ENCODE assay signal across 36 cellular contexts in genomic region chr11:27481992-27482391, GRCh38.
"Had no signal": no experiment of that assay in that cellular context is flagged by ENCODE, and none has a peak within 500 bp of the region (broad histone marks: within the 10 kb centered on the region; RNA-seq: fewer than 3 reads in every experiment).

No MANE protein-coding gene starts in this region.

- DNase-seq: activated CD4-positive, alpha-beta memory T cell treated with anti-CD3 and anti-CD28 coated beads, Interleukin-2, amount 10 ng/mL, durations not matched to agents 7 days and 5 days; activated CD4-positive, alpha-beta T cell treated with anti-CD3 and anti-CD28 coated beads for 1 hour; activated CD4-positive, alpha-beta T cell treated with anti-CD3 and anti-CD28 coated beads for 36 hours; activated CD4-positive, alpha-beta T cell treated with anti-CD3 and anti-CD28 coated beads for 48 hours; activated CD4-positive, alpha-beta T cell treated with anti-CD3 and anti-CD28 coated beads, Interleukin-2, amount 10 ng/mL, durations not matched to agents 7 days and 5 days; activated CD4-positive, alpha-beta T cell treated with anti-CD3 and anti-CD28 coated beads, Interleukin-2, amount 50 U/mL, for 48 hours; activated CD4-positive, CD25-positive, alpha-beta regulatory T cell; activated CD8-positive, alpha-beta memory T cell treated with anti-CD3 and anti-CD28 coated beads for 24 hours; activated CD8-positive, alpha-beta memory T cell treated with anti-CD3 and anti-CD28 coated beads, Interleukin-2, amount 10 ng/mL, durations not matched to agents 7 days and 5 days; activated CD8-positive, alpha-beta memory T cell treated with anti-CD3 and anti-CD28 coated beads, Interleukin-2, amount 50 U/mL, for 48 hours; activated CD8-positive, alpha-beta T cell treated with anti-CD3 and anti-CD28 coated beads, Interleukin-2, amount 10 ng/mL, durations not matched to agents 7 days and 5 days; activated effector memory CD4-positive, alpha-beta T cell treated with Interleukin-2 at 50 U/mL for 16 hours; activated gamma-delta T cell; activated naive CD4-positive, alpha-beta T cell treated with anti-CD3 and anti-CD28 coated beads, Interleukin-2, amount 10 ng/mL, durations not matched to agents 7 days and 5 days; activated naive CD4-positive, alpha-beta T cell treated with Interleukin-2 at 50 U/mL for 16 hours; activated naive CD8-positive, alpha-beta T cell treated with anti-CD3 and anti-CD28 coated beads, Interleukin-2, amount 10 ng/mL, durations not matched to agents 7 days and 5 days; activated naive CD8-positive, alpha-beta T cell treated with anti-CD3 and anti-CD28 coated beads, Interleukin-2, amount 50 U/mL, for 24 hours; activated T-cell treated with anti-CD3 and anti-CD28 coated beads, Interleukin-2, amount 50 U/mL, for 24 hours; activated T-cell treated with anti-CD3 and anti-CD28 coated beads, Interleukin-2, amount 50 U/mL, for 48 hours; amygdala; anterior cingulate cortex; caudate nucleus; cerebellar nuclear complex; T-helper 2 cell; T-helper 9 cell had no signal

- H3K36me3 Mint-ChIP-seq: activated CD8-positive, alpha-beta memory T cell treated with anti-CD3 and anti-CD28 coated beads, Interleukin-2, amount 10 ng/mL, durations not matched to agents 7 days and 5 days; activated naive CD4-positive, alpha-beta T cell treated with anti-CD3 and anti-CD28 coated beads, Interleukin-2, amount 10 ng/mL, durations not matched to agents 7 days and 5 days; activated naive CD4-positive, alpha-beta T cell treated with anti-CD3 and anti-CD28 coated beads, Interleukin-2, amount 50 U/mL, for 24 hours; activated naive CD8-positive, alpha-beta T cell; activated naive CD8-positive, alpha-beta T cell treated with anti-CD3 and anti-CD28 coated beads, Interleukin-2, amount 10 ng/mL, durations not matched to agents 7 days and 5 days; brain had no signal

- H3K36me3 ChIP-seq: ascending aorta, cardiac muscle cell had no signal

- H3K9me3 ChIP-seq: ascending aorta had no signal

- H3K27me3 Mint-ChIP-seq: activated CD4-positive, alpha-beta memory T cell treated with anti-CD3 and anti-CD28 coated beads, Interleukin-2, amount 10 ng/mL, durations not matched to agents 7 days and 5 days; activated CD4-positive, alpha-beta T cell treated with anti-CD3 and anti-CD28 coated beads for 36 hours; activated CD4-positive, alpha-beta T cell treated with anti-CD3 and anti-CD28 coated beads, Interleukin-2, amount 10 ng/mL, durations not matched to agents 7 days and 5 days; activated CD8-positive, alpha-beta memory T cell treated with anti-CD3 and anti-CD28 coated beads, Interleukin-2, amount 10 ng/mL, durations not matched to agents 7 days and 5 days; activated naive CD4-positive, alpha-beta T cell treated with anti-CD3 and anti-CD28 coated beads, Interleukin-2, amount 10 ng/mL, durations not matched to agents 7 days and 5 days; activated naive CD4-positive, alpha-beta T cell treated with anti-CD3 and anti-CD28 coated beads, Interleukin-2, amount 50 U/mL, for 24 hours; activated naive CD8-positive, alpha-beta T cell; activated naive CD8-positive, alpha-beta T cell treated with anti-CD3 and anti-CD28 coated beads, Interleukin-2, amount 10 ng/mL, durations not matched to agents 7 days and 5 days; activated naive CD8-positive, alpha-beta T cell treated with anti-CD3 and anti-CD28 coated beads, Interleukin-2, amount 50 U/mL, for 24 hours; activated T-cell treated with anti-CD3 and anti-CD28 coated beads, Interleukin-2, amount 50 U/mL, for 24 hours; central memory CD8-positive, alpha-beta T cell had no signal

- H3K4me1 ChIP-seq: ascending aorta had no signal

- H3K4me3 Mint-ChIP-seq: activated CD4-positive, alpha-beta memory T cell treated with anti-CD3 and anti-CD28 coated beads, Interleukin-2, amount 10 ng/mL, durations not matched to agents 7 days and 5 days; activated CD4-positive, alpha-beta T cell treated with anti-CD3 and anti-CD28 coated beads for 36 hours; activated CD4-positive, alpha-beta T cell treated with anti-CD3 and anti-CD28 coated beads, Interleukin-2, amount 10 ng/mL, durations not matched to agents 7 days and 5 days; activated CD8-positive, alpha-beta memory T cell treated with anti-CD3 and anti-CD28 coated beads, Interleukin-2, amount 10 ng/mL, durations not matched to agents 7 days and 5 days; activated CD8-positive, alpha-beta T cell treated with anti-CD3 and anti-CD28 coated beads, Interleukin-2, amount 10 ng/mL, durations not matched to agents 7 days and 5 days; activated naive CD4-positive, alpha-beta T cell treated with anti-CD3 and anti-CD28 coated beads, Interleukin-2, amount 10 ng/mL, durations not matched to agents 7 days and 5 days; activated naive CD4-positive, alpha-beta T cell treated with anti-CD3 and anti-CD28 coated beads, Interleukin-2, amount 50 U/mL, for 24 hours; activated naive CD8-positive, alpha-beta T cell; activated naive CD8-positive, alpha-beta T cell treated with anti-CD3 and anti-CD28 coated beads, Interleukin-2, amount 10 ng/mL, durations not matched to agents 7 days and 5 days; activated naive CD8-positive, alpha-beta T cell treated with anti-CD3 and anti-CD28 coated beads, Interleukin-2, amount 50 U/mL, for 24 hours; activated T-cell treated with anti-CD3 and anti-CD28 coated beads, Interleukin-2, amount 50 U/mL, for 24 hours; brain; central memory CD8-positive, alpha-beta T cell; T-helper 1 cell treated with Interleukin-12 subunit alpha and Interleukin-12 subunit beta and Interleukin-4 antibody, amounts not matched to agents 30 μg/mL and 1 μg/mL, for 36 hours; T-helper 2 cell treated with Interferon-gamma antibody and Interleukin-4, amounts not matched to agents 5 μg/mL and 100 μg/mL, for 36 hours had no signal

- H3K4me3 ChIP-seq: ascending aorta, cardiac muscle cell had no signal

- H3K27ac Mint-ChIP-seq: activated CD4-positive, alpha-beta memory T cell treated with anti-CD3 and anti-CD28 coated beads, Interleukin-2, amount 10 ng/mL, durations not matched to agents 7 days and 5 days; activated CD4-positive, alpha-beta T cell treated with anti-CD3 and anti-CD28 coated beads for 36 hours; activated CD4-positive, alpha-beta T cell treated with anti-CD3 and anti-CD28 coated beads, Interleukin-2, amount 10 ng/mL, durations not matched to agents 7 days and 5 days; activated CD8-positive, alpha-beta memory T cell treated with anti-CD3 and anti-CD28 coated beads, Interleukin-2, amount 10 ng/mL, durations not matched to agents 7 days and 5 days; activated CD8-positive, alpha-beta T cell treated with anti-CD3 and anti-CD28 coated beads, Interleukin-2, amount 10 ng/mL, durations not matched to agents 7 days and 5 days; activated naive CD4-positive, alpha-beta T cell treated with anti-CD3 and anti-CD28 coated beads, Interleukin-2, amount 10 ng/mL, durations not matched to agents 7 days and 5 days; activated naive CD4-positive, alpha-beta T cell treated with anti-CD3 and anti-CD28 coated beads, Interleukin-2, amount 50 U/mL, for 24 hours; activated naive CD8-positive, alpha-beta T cell; activated naive CD8-positive, alpha-beta T cell treated with anti-CD3 and anti-CD28 coated beads, Interleukin-2, amount 10 ng/mL, durations not matched to agents 7 days and 5 days; activated naive CD8-positive, alpha-beta T cell treated with anti-CD3 and anti-CD28 coated beads, Interleukin-2, amount 50 U/mL, for 24 hours; activated T-cell treated with anti-CD3 and anti-CD28 coated beads, Interleukin-2, amount 50 U/mL, for 24 hours; activated T-helper 2 cell treated with anti-CD3 and anti-CD28 coated beads, Interferon-gamma antibody, Interleukin-2, Interleukin-4, amounts not matched to agents 10 μg/mL and 5 μg/mL and 100 μg/mL, durations not matched to agents 14 hours and 24 hours and 36 hours; T-helper 1 cell treated with Interleukin-12 subunit alpha and Interleukin-12 subunit beta and Interleukin-4 antibody, amounts not matched to agents 30 μg/mL and 1 μg/mL, for 36 hours; T-helper 2 cell treated with Interferon-gamma antibody and Interleukin-4, amounts not matched to agents 5 μg/mL and 100 μg/mL, for 36 hours had no signal

- H3K9me3 Mint-ChIP-seq: activated CD4-positive, alpha-beta memory T cell treated with anti-CD3 and anti-CD28 coated beads, Interleukin-2, amount 10 ng/mL, durations not matched to agents 7 days and 5 days; activated CD4-positive, alpha-beta T cell treated with anti-CD3 and anti-CD28 coated beads, Interleukin-2, amount 10 ng/mL, durations not matched to agents 7 days and 5 days; activated naive CD4-positive, alpha-beta T cell treated with anti-CD3 and anti-CD28 coated beads, Interleukin-2, amount 10 ng/mL, durations not matched to agents 7 days and 5 days; activated naive CD4-positive, alpha-beta T cell treated with anti-CD3 and anti-CD28 coated beads, Interleukin-2, amount 50 U/mL, for 24 hours; activated naive CD8-positive, alpha-beta T cell treated with anti-CD3 and anti-CD28 coated beads, Interleukin-2, amount 10 ng/mL, durations not matched to agents 7 days and 5 days; activated naive CD8-positive, alpha-beta T cell treated with anti-CD3 and anti-CD28 coated beads, Interleukin-2, amount 50 U/mL, for 24 hours; activated T-cell treated with anti-CD3 and anti-CD28 coated beads, Interleukin-2, amount 50 U/mL, for 24 hours; activated T-helper 2 cell treated with anti-CD3 and anti-CD28 coated beads, Interferon-gamma antibody, Interleukin-2, Interleukin-4, amounts not matched to agents 10 μg/mL and 5 μg/mL and 100 μg/mL, durations not matched to agents 14 hours and 24 hours and 36 hours; brain; central memory CD8-positive, alpha-beta T cell; T-helper 1 cell treated with Interleukin-12 subunit alpha and Interleukin-12 subunit beta and Interleukin-4 antibody, amounts not matched to agents 30 μg/mL and 1 μg/mL, for 36 hours; T-helper 2 cell treated with Interferon-gamma antibody and Interleukin-4, amounts not matched to agents 5 μg/mL and 100 μg/mL, for 36 hours had no signal

- H3K27me3 ChIP-seq: ascending aorta, cardiac muscle cell had no signal

- ATAC-seq: activated CD4-positive, alpha-beta T cell treated with anti-CD3 and anti-CD28 coated beads for 36 hours; activated CD4-positive, CD25-positive, alpha-beta regulatory T cell treated with anti-CD3 and anti-CD28 coated beads, Interleukin-2, amount 50 U/mL, for 24 hours; activated CD8-positive, alpha-beta memory T cell treated with anti-CD3 and anti-CD28 coated beads, Interleukin-2, amount 10 ng/mL, durations not matched to agents 7 days and 5 days; activated CD8-positive, alpha-beta T cell treated with anti-CD3 and anti-CD28 coated beads, Interleukin-2, amount 10 ng/mL, durations not matched to agents 7 days and 5 days; activated naive CD8-positive, alpha-beta T cell treated with anti-CD3 and anti-CD28 coated beads, Interleukin-2, amount 50 U/mL, for 24 hours had no signal

- H3K4me1 Mint-ChIP-seq: activated CD4-positive, alpha-beta memory T cell treated with anti-CD3 and anti-CD28 coated beads, Interleukin-2, amount 10 ng/mL, durations not matched to agents 7 days and 5 days; activated CD4-positive, alpha-beta T cell treated with anti-CD3 and anti-CD28 coated beads for 36 hours; activated CD4-positive, alpha-beta T cell treated with anti-CD3 and anti-CD28 coated beads, Interleukin-2, amount 10 ng/mL, durations not matched to agents 7 days and 5 days; activated CD8-positive, alpha-beta memory T cell treated with anti-CD3 and anti-CD28 coated beads, Interleukin-2, amount 10 ng/mL, durations not matched to agents 7 days and 5 days; activated naive CD4-positive, alpha-beta T cell treated with anti-CD3 and anti-CD28 coated beads, Interleukin-2, amount 10 ng/mL, durations not matched to agents 7 days and 5 days; activated naive CD4-positive, alpha-beta T cell treated with anti-CD3 and anti-CD28 coated beads, Interleukin-2, amount 50 U/mL, for 24 hours; activated naive CD8-positive, alpha-beta T cell treated with anti-CD3 and anti-CD28 coated beads, Interleukin-2, amount 10 ng/mL, durations not matched to agents 7 days and 5 days; activated naive CD8-positive, alpha-beta T cell treated with anti-CD3 and anti-CD28 coated beads, Interleukin-2, amount 50 U/mL, for 24 hours; brain; central memory CD8-positive, alpha-beta T cell had no signal

- H3K27ac ChIP-seq: ascending aorta, cardiac muscle cell, VCaP had no signal
